11 cellular contexts compared by ENCODE assay signal in the genomic region with DNA sequence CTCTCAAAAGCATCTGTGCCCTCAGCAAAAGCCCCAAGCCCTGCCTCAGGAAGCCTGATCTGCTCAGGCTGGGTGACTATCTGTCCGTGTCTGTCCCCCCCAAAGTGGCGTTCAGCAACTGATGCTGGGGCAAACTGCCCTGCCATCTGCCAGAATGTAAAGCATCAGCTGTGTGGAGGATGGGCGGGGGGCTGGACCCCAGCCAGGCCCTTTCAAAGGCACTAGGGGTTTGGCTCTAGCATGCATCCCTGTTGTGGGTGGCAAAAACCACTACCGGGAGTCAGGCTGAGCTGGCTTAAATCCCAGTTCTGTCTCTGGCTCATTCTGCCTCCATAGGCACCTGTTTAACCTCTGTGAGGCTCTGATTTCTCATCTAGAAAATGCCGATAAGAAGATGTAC. TPM values are rescaled to one million over a fixed set of nuclear protein-coding genes. Genes with fewer than 3 reads are reported as not detected.
A peak's percentile ranks its signal among the peaks of the same experiment; 100 is the strongest.
DNase-seq lines count a peak whose midpoint lies in the region; ATAC-seq and TF ChIP-seq lines count a peak whose summit lies in the region.
"Had no signal": no experiment of that assay in that cellular context is flagged by ENCODE, and none has a peak within 500 bp of the region (broad histone marks: within the 10 kb centered on the region; RNA-seq: fewer than 3 reads in every experiment).

No MANE protein-coding gene starts in this region.

- H3K4me1 ChIP-seq in Panc1 (ENCODE audit: control insufficient read depth, insufficient read depth, low read length) (peaks cover 62% of the 10 kb centered on the region), endodermal cell (ENCODE audit: control insufficient read depth, insufficient read depth, low read length) (no peaks in the 10 kb centered on the region), suprapubic skin (peaks cover 21% of the 10 kb centered on the region), A673 (ENCODE audit: insufficient read depth, low read length, poor library complexity, severe bottlenecking) (peaks cover 14% of the 10 kb centered on the region)

- TF ChIP-seq POLR2A in suprapubic skin (IDR thresholded peaks at IDR 0.05), result no peak

- H3K9me3 ChIP-seq in Panc1 (ENCODE audit: control insufficient read depth, insufficient read depth, low read depth, low read length) (no peaks in the 10 kb centered on the region), endodermal cell (ENCODE audit: control insufficient read depth, low read length) (no peaks in the 10 kb centered on the region), suprapubic skin (no peaks in the 10 kb centered on the region), A673 (ENCODE audit: low read depth, low read length, poor library complexity, severe bottlenecking) (no peaks in the 10 kb centered on the region)

- no TSS peak for BruUV-seq in Panc1 (replicated peaks; lab: Mats Ljungman, UMichigan)
- BruUV-seq in A673 (replicated peaks; lab: Mats Ljungman, UMichigan), result no TSS peak

- TF ChIP-seq EP300 in suprapubic skin (IDR thresholded peaks at IDR 0.05), result no peak

- POLR2A ChIA-PET in activated naive CD8-positive, alpha-beta T cell treated with anti-CD3 and anti-CD28 coated beads, Interleukin-2, amount 10 ng/mL, durations not matched to agents 7 days and 5 days (lab: Charles Lee), result no interaction called here
- POLR2A ChIA-PET in Panc1 (lab: Charles Lee) (no interaction called here), A673 (lab: Charles Lee; ENCODE audit: low non-redundant PET) (no interaction called here)

- H3K9me3 Mint-ChIP-seq in activated naive CD8-positive, alpha-beta T cell treated with anti-CD3 and anti-CD28 coated beads, Interleukin-2, amount 10 ng/mL, durations not matched to agents 7 days and 5 days, result no peaks in the 10 kb centered on the region
- H3K9me3 Mint-ChIP-seq in activated naive CD8-positive, alpha-beta T cell treated with anti-CD3 and anti-CD28 coated beads, Interleukin-2, amount 50 U/mL, for 24 hours, result no peaks in the 10 kb centered on the region
- no peaks in the 10 kb centered on the region for H3K9me3 Mint-ChIP-seq in endodermal cell

- intact Hi-C loops in Panc1 (cut with micrococcal nuclease; ENCODE audit: unreplicated experiment), result no loop called here
- intact Hi-C loops in A673 (cut with micrococcal nuclease; ENCODE audit: unreplicated experiment), result no loop called here

- CTCF ChIA-PET in Panc1 (lab: Charles Lee), result no interaction called here
- CTCF ChIA-PET in A673 (lab: Charles Lee), result no interaction called here

- H3K36me3 ChIP-seq in Panc1 (ENCODE audit: control insufficient read depth, insufficient read depth, low read length), result no peaks in the 10 kb centered on the region
- no peaks in the 10 kb centered on the region for H3K36me3 ChIP-seq in endodermal cell (ENCODE audit: control insufficient read depth, insufficient read depth, low read length)
- no peaks in the 10 kb centered on the region for H3K36me3 ChIP-seq in suprapubic skin
- H3K36me3 ChIP-seq in A673 (ENCODE audit: insufficient read depth, low read length, poor library complexity, severe bottlenecking), result no peaks in the 10 kb centered on the region
- H3K36me3 ChIP-seq: cardiac muscle cell had no signal

- in situ Hi-C loops in Panc1 (cut with HindIII; ENCODE audit: low pct_unique_long_range_greater_than_20kb, low sequenced_read_pairs), result no loop called here

- H3K4me1 Mint-ChIP-seq in activated naive CD8-positive, alpha-beta T cell treated with anti-CD3 and anti-CD28 coated beads, Interleukin-2, amount 10 ng/mL, durations not matched to agents 7 days and 5 days, result no peaks in the 10 kb centered on the region
- no peaks in the 10 kb centered on the region for H3K4me1 Mint-ChIP-seq in activated naive CD8-positive, alpha-beta T cell treated with anti-CD3 and anti-CD28 coated beads, Interleukin-2, amount 50 U/mL, for 24 hours
- no peaks in the 10 kb centered on the region for H3K4me1 Mint-ChIP-seq in endodermal cell

- no peaks in the 10 kb centered on the region for H3K27me3 Mint-ChIP-seq in activated naive CD8-positive, alpha-beta T cell treated with anti-CD3 and anti-CD28 coated beads, Interleukin-2, amount 10 ng/mL, durations not matched to agents 7 days and 5 days
- H3K27me3 Mint-ChIP-seq in activated naive CD8-positive, alpha-beta T cell treated with anti-CD3 and anti-CD28 coated beads, Interleukin-2, amount 50 U/mL, for 24 hours, result no peaks in the 10 kb centered on the region
- no peaks in the 10 kb centered on the region for H3K27me3 Mint-ChIP-seq in endodermal cell (ENCODE audit: insufficient read depth)

- no peak overlapping the region for H3K9ac ChIP-seq in endodermal cell (ENCODE audit: extremely low read depth, low read length, poor library complexity, severe bottlenecking)

- H3K4me3 ChIP-seq in Panc1 (ENCODE audit: low read depth in 2 of 2, low read length in 2 of 2) (no peak overlapping the region), endodermal cell (ENCODE audit: low read length) (no peak overlapping the region), suprapubic skin (no peak overlapping the region), A673 (ENCODE audit: low read depth, low read length, poor library complexity, severe bottlenecking) (no peak overlapping the region)
- H3K4me3 ChIP-seq: cardiac muscle cell had no signal

- no peak for ATAC-seq in activated naive CD8-positive, alpha-beta T cell treated with anti-CD3 and anti-CD28 coated beads, Interleukin-2, amount 10 ng/mL, durations not matched to agents 7 days and 5 days (ENCODE audit: low read depth)
- no peak for ATAC-seq in activated naive CD8-positive, alpha-beta T cell treated with anti-CD3 and anti-CD28 coated beads, Interleukin-2, amount 50 U/mL, for 24 hours
- ATAC-seq in Panc1, result no peak

- TF ChIP-seq CTCF in Panc1 (IDR thresholded peaks at IDR 0.05) (no peak), endodermal cell (conservative IDR thresholded peaks at IDR 0.05) (no peak), suprapubic skin (IDR thresholded peaks at IDR 0.05) (no peak), A673 (conservative IDR thresholded peaks at IDR 0.05; ENCODE audit: low read depth, low read length) (no peak)

- no peak overlapping the region for H3K4me3 Mint-ChIP-seq in activated naive CD8-positive, alpha-beta T cell treated with anti-CD3 and anti-CD28 coated beads, Interleukin-2, amount 10 ng/mL, durations not matched to agents 7 days and 5 days
- no peak overlapping the region for H3K4me3 Mint-ChIP-seq in activated naive CD8-positive, alpha-beta T cell treated with anti-CD3 and anti-CD28 coated beads, Interleukin-2, amount 50 U/mL, for 24 hours
- no peak overlapping the region for H3K4me3 Mint-ChIP-seq in endodermal cell

- H3K36me3 Mint-ChIP-seq in activated naive CD8-positive, alpha-beta T cell treated with anti-CD3 and anti-CD28 coated beads, Interleukin-2, amount 10 ng/mL, durations not matched to agents 7 days and 5 days, result no peaks in the 10 kb centered on the region
- no peaks in the 10 kb centered on the region for H3K36me3 Mint-ChIP-seq in activated naive CD8-positive, alpha-beta T cell treated with anti-CD3 and anti-CD28 coated beads, Interleukin-2, amount 50 U/mL, for 24 hours (ENCODE audit: low read depth)
- no peaks in the 10 kb centered on the region for H3K36me3 Mint-ChIP-seq in endodermal cell (ENCODE audit: low read depth)

- peak; percentile 20 for DNase-seq in activated naive CD8-positive, alpha-beta T cell treated with anti-CD3 and anti-CD28 coated beads, Interleukin-2, amount 10 ng/mL, durations not matched to agents 7 days and 5 days
- DNase-seq in activated naive CD8-positive, alpha-beta T cell treated with anti-CD3 and anti-CD28 coated beads, Interleukin-2, amount 50 U/mL, for 24 hours, result no peak
- no peak for DNase-seq in Panc1 (ENCODE audit: low read depth, low spot score)
- DNase-seq in endodermal cell, result peak; percentile 34
- DNase-seq in suprapubic skin (ENCODE audit: low spot score in 2 of 2), result peak; percentile 61 to 80
- DNase-seq in A673 (ENCODE audit: low spot score), result no peak
- DNase-seq in GM03348 (ENCODE audit: low spot score), result no peak
- no peak for DNase-seq in NCI-H1436 treated with DMSO at 0.1 percent for 48 hours (lab: John Stamatoyannopoulos, UW)
- DNase-seq: NCI-H526 had no signal

- H3K27ac Mint-ChIP-seq in activated naive CD8-positive, alpha-beta T cell treated with anti-CD3 and anti-CD28 coated beads, Interleukin-2, amount 10 ng/mL, durations not matched to agents 7 days and 5 days, result no peak overlapping the region
- no peak overlapping the region for H3K27ac Mint-ChIP-seq in activated naive CD8-positive, alpha-beta T cell treated with anti-CD3 and anti-CD28 coated beads, Interleukin-2, amount 50 U/mL, for 24 hours
- H3K27ac Mint-ChIP-seq in endodermal cell, result no peak overlapping the region

- WGBS in endodermal cell (ENCODE audit: insufficient coverage in 1 of 2, insufficient read length in 1 of 2), 2 experiments, result 93 to 94% methylated on average over 5 of the region's 5 CpGs
- WGBS in suprapubic skin, result 39% methylated on average over 4 of the region's 5 CpGs

- H3K27me3 ChIP-seq in Panc1 (ENCODE audit: control insufficient read depth, insufficient read depth, low read length), result no peaks in the 10 kb centered on the region
- H3K27me3 ChIP-seq in endodermal cell (ENCODE audit: control insufficient read depth, insufficient read depth, low read length, poor library complexity, severe bottlenecking), result no peaks in the 10 kb centered on the region
- peaks cover 3% of the 10 kb centered on the region for H3K27me3 ChIP-seq in suprapubic skin
- H3K27me3 ChIP-seq in A673 (replicated peaks; ENCODE audit: insufficient read depth, low read depth, low read length, poor library complexity), result no peaks in the 10 kb centered on the region
- H3K27me3 ChIP-seq: cardiac muscle cell had no signal

- H3K27ac ChIP-seq in Panc1 (ENCODE audit: low read length) (peak overlapping the region; percentile 74), endodermal cell (ENCODE audit: low read depth, low read length) (no peak overlapping the region), suprapubic skin (no peak overlapping the region), A673 (ENCODE audit: low read depth, low read length, poor library complexity, severe bottlenecking) (no peak overlapping the region)
- H3K27ac ChIP-seq: cardiac muscle cell, VCaP had no signal

RNA-seq across cellular contexts. Expression of gene GPRIN2, which starts 35.5 kb away (rescaled TPM):
- not detected for total RNA-seq in activated naive CD8-positive, alpha-beta T cell treated with anti-CD3 and anti-CD28 coated beads, Interleukin-2, amount 10 ng/mL, durations not matched to agents 7 days and 5 days
- total RNA-seq in Panc1 (2021; ENCODE audit: unreplicated experiment) (12.9 TPM), endodermal cell (10 to 100 TPM; 16.1 to 25.2 TPM), suprapubic skin (10 to 100 TPM; 32.8 to 61.2 (median 40.4) TPM), A673 (2021) (not detected in 2 replicates)
- 10.6 TPM for polyA plus RNA-seq in Panc1 (2012; ENCODE audit: insufficient read length)
- polyA plus RNA-seq in endodermal cell (2013, experiment 1 of 2), result 4.7 TPM
- polyA plus RNA-seq in endodermal cell (2013, experiment 2 of 2), result 3.0 TPM

RNA-seq across cellular contexts. Expression of gene NPY4R, which starts 55.2 kb away (rescaled TPM):
- not detected for total RNA-seq in activated naive CD8-positive, alpha-beta T cell treated with anti-CD3 and anti-CD28 coated beads, Interleukin-2, amount 10 ng/mL, durations not matched to agents 7 days and 5 days
- total RNA-seq in Panc1 (2021; ENCODE audit: unreplicated experiment) (2.2 TPM), endodermal cell (under 1 TPM; 0.24 to 0.49 TPM), suprapubic skin (1 to 10 TPM in 1 of 4 donors, under 1 TPM in 3; 0.39 to 3.8 (median 0.78) TPM), A673 (2021) (not detected in 2 replicates)
- polyA plus RNA-seq in Panc1 (2012; ENCODE audit: insufficient read length), result 1.3 TPM
- polyA plus RNA-seq in endodermal cell (2013, experiment 1 of 2), result not detected
- not detected for polyA plus RNA-seq in endodermal cell (2013, experiment 2 of 2)

RNA-seq across cellular contexts. Expression of gene SYT15, which starts 58.0 kb away (rescaled TPM):
- total RNA-seq in activated naive CD8-positive, alpha-beta T cell treated with anti-CD3 and anti-CD28 coated beads, Interleukin-2, amount 10 ng/mL, durations not matched to agents 7 days and 5 days, result 1 to 10 TPM; 1.1 to 1.4 TPM
- total RNA-seq in Panc1 (2021; ENCODE audit: unreplicated experiment), result 0.28 TPM
- 1.0 TPM for polyA plus RNA-seq in Panc1 (2012; ENCODE audit: insufficient read length)
- total RNA-seq in endodermal cell, result 1 to 10 TPM; 1.3 to 3.2 TPM
- 0.50 TPM for polyA plus RNA-seq in endodermal cell (2013, experiment 1 of 2)
- 0.58 TPM for polyA plus RNA-seq in endodermal cell (2013, experiment 2 of 2)
- total RNA-seq in suprapubic skin, result 1 to 10 TPM in 3 of 4 donors, under 1 TPM in 1; 0.26 to 4.0 (median 2.6) TPM
- 0.64 and 1.0 TPM in 2 replicates for total RNA-seq in A673 (2021)

Comparison
In these comparisons a context has a peak if more than half of its experiments do, and no peak if none do; other contexts are left out.
1. DNase-seq: peak in activated naive CD8-positive, alpha-beta T cell treated with anti-CD3 and anti-CD28 coated beads, Interleukin-2, amount 10 ng/mL, durations not matched to agents 7 days and 5 days (single experiment), endodermal cell (single experiment) and suprapubic skin (2 of 2); none in activated naive CD8-positive, alpha-beta T cell treated with anti-CD3 and anti-CD28 coated beads, Interleukin-2, amount 50 U/mL, for 24 hours (single experiment), Panc1 (single experiment), A673 (single experiment), GM03348 (single experiment) and NCI-H1436 treated with DMSO at 0.1 percent for 48 hours (single experiment).
2. RNA of gene GPRIN2, which starts 35.5 kb away (total RNA-seq): 32.8 to 61.2 TPM in suprapubic skin, 16.1 to 25.2 TPM in endodermal cell and 12.9 TPM in Panc1 (single experiment); not detected in activated naive CD8-positive, alpha-beta T cell treated with anti-CD3 and anti-CD28 coated beads, Interleukin-2, amount 10 ng/mL, durations not matched to agents 7 days and 5 days and not detected in A673; every median in the first group is over 10 times any median in the second.